33 cellular contexts compared by ENCODE assay signal in genomic region chr18:62566818-62567217, GRCh38.
"Had no signal": no experiment of that assay in that cellular context is flagged by ENCODE, and none has a peak within 500 bp of the region (broad histone marks: within the 10 kb centered on the region; RNA-seq: fewer than 3 reads in every experiment).

No MANE protein-coding gene starts in this region.

- H3K27ac ChIP-seq: adrenal gland, ascending aorta, breast epithelium, cardiac muscle cell, colonic mucosa, epithelial cell of prostate, esophagus squamous epithelium, gastroesophageal sphincter, heart right ventricle, hepatocyte had no signal

- H3K27ac Mint-ChIP-seq: activated CD4-positive, alpha-beta memory T cell treated with anti-CD3 and anti-CD28 coated beads, Interleukin-2, amount 10 ng/mL, durations not matched to agents 7 days and 5 days; activated CD4-positive, alpha-beta T cell treated with anti-CD3 and anti-CD28 coated beads for 36 hours; activated naive CD4-positive, alpha-beta T cell treated with anti-CD3 and anti-CD28 coated beads for 36 hours; activated naive CD4-positive, alpha-beta T cell treated with anti-CD3 and anti-CD28 coated beads, Interleukin-2, amount 50 U/mL, for 24 hours; activated naive CD8-positive, alpha-beta T cell treated with anti-CD3 and anti-CD28 coated beads, Interleukin-2, amount 50 U/mL, for 24 hours; activated T-cell treated with anti-CD3 and anti-CD28 coated beads, Interleukin-2, amount 50 U/mL, for 72 hours; activated T-helper 2 cell treated with anti-CD3 and anti-CD28 coated beads, Interferon-gamma antibody, Interleukin-2, Interleukin-4, amounts not matched to agents 10 μg/mL and 5 μg/mL and 100 μg/mL, durations not matched to agents 14 hours and 24 hours and 36 hours; brain had no signal

- H3K36me3 ChIP-seq: breast epithelium, colonic mucosa had no signal

- H3K9me3 Mint-ChIP-seq: activated CD4-positive, alpha-beta memory T cell treated with anti-CD3 and anti-CD28 coated beads, Interleukin-2, amount 10 ng/mL, durations not matched to agents 7 days and 5 days; activated CD4-positive, alpha-beta T cell treated with anti-CD3 and anti-CD28 coated beads, Interleukin-2, amount 10 ng/mL, durations not matched to agents 7 days and 5 days; activated naive CD4-positive, alpha-beta T cell treated with anti-CD3 and anti-CD28 coated beads for 36 hours; activated naive CD4-positive, alpha-beta T cell treated with anti-CD3 and anti-CD28 coated beads, Interleukin-2, amount 50 U/mL, for 24 hours; activated naive CD8-positive, alpha-beta T cell treated with anti-CD3 and anti-CD28 coated beads for 36 hours; activated naive CD8-positive, alpha-beta T cell treated with anti-CD3 and anti-CD28 coated beads, Interleukin-2, amount 50 U/mL, for 24 hours; activated T-cell treated with anti-CD3 and anti-CD28 coated beads, Interleukin-2, amount 50 U/mL, for 24 hours; activated T-cell treated with anti-CD3 and anti-CD28 coated beads, Interleukin-2, amount 50 U/mL, for 72 hours had no signal

- DNase-seq: activated CD4-positive, alpha-beta memory T cell treated with anti-CD3 and anti-CD28 coated beads, Interleukin-2, amount 10 ng/mL, durations not matched to agents 7 days and 5 days; activated CD4-positive, alpha-beta T cell treated with anti-CD3 and anti-CD28 coated beads, Interleukin-2, amount 10 ng/mL, durations not matched to agents 7 days and 5 days; activated CD4-positive, alpha-beta T cell treated with anti-CD3 and anti-CD28 coated beads, Interleukin-2, amount 50 U/mL, for 4 hours; activated CD4-positive, CD25-positive, alpha-beta regulatory T cell; activated CD4-positive, CD25-positive, alpha-beta regulatory T cell treated with anti-CD3 and anti-CD28 coated beads, Interleukin-2, amount 50 U/mL, for 72 hours; activated CD8-positive, alpha-beta memory T cell treated with anti-CD3 and anti-CD28 coated beads, Interleukin-2, amount 50 U/mL, for 48 hours; activated effector memory CD4-positive, alpha-beta T cell treated with anti-CD3 and anti-CD28 coated beads, Interleukin-2, amount 50 U/mL, for 16 hours; activated naive CD8-positive, alpha-beta T cell treated with anti-CD3 and anti-CD28 coated beads for 36 hours; activated naive CD8-positive, alpha-beta T cell treated with anti-CD3 and anti-CD28 coated beads, Interleukin-2, amount 50 U/mL, for 24 hours; activated T-cell treated with anti-CD3 and anti-CD28 coated beads for 4 hours; activated T-cell treated with anti-CD3 and anti-CD28 coated beads, Interleukin-2, amount 50 U/mL, for 24 hours; activated T-cell treated with anti-CD3 and anti-CD28 coated beads, Interleukin-2, amount 50 U/mL, for 72 hours; central memory CD4-positive, alpha-beta T cell; cerebellar nuclear complex; effector CD8-positive, alpha-beta T cell; esophagus squamous epithelium; foreskin melanocyte had no signal

- FAIRE-seq: endometrium, endothelial cell of umbilical vein had no signal

- H3K4me3 Mint-ChIP-seq: activated CD4-positive, alpha-beta memory T cell treated with anti-CD3 and anti-CD28 coated beads, Interleukin-2, amount 10 ng/mL, durations not matched to agents 7 days and 5 days; activated CD4-positive, alpha-beta T cell treated with anti-CD3 and anti-CD28 coated beads for 36 hours; activated CD4-positive, alpha-beta T cell treated with anti-CD3 and anti-CD28 coated beads, Interleukin-2, amount 10 ng/mL, durations not matched to agents 7 days and 5 days; activated naive CD4-positive, alpha-beta T cell treated with anti-CD3 and anti-CD28 coated beads for 36 hours; activated naive CD4-positive, alpha-beta T cell treated with anti-CD3 and anti-CD28 coated beads, Interleukin-2, amount 50 U/mL, for 24 hours; activated naive CD8-positive, alpha-beta T cell treated with anti-CD3 and anti-CD28 coated beads for 36 hours; activated naive CD8-positive, alpha-beta T cell treated with anti-CD3 and anti-CD28 coated beads, Interleukin-2, amount 50 U/mL, for 24 hours; activated T-cell treated with anti-CD3 and anti-CD28 coated beads, Interleukin-2, amount 50 U/mL, for 24 hours; activated T-cell treated with anti-CD3 and anti-CD28 coated beads, Interleukin-2, amount 50 U/mL, for 72 hours; brain had no signal

- H3K27me3 ChIP-seq: adrenal gland, ascending aorta, breast epithelium, cardiac muscle cell, colonic mucosa, esophagus squamous epithelium, gastroesophageal sphincter, heart right ventricle, hepatocyte had no signal

- H3K9me3 ChIP-seq: adrenal gland, ascending aorta, breast epithelium, colonic mucosa, esophagus squamous epithelium, gastroesophageal sphincter, heart right ventricle had no signal

- H3K4me1 ChIP-seq: adrenal gland, ascending aorta, breast epithelium, colonic mucosa, gastroesophageal sphincter, heart right ventricle had no signal

- H3K79me2 ChIP-seq: hepatocyte had no signal

- H3K27me3 Mint-ChIP-seq: activated CD4-positive, alpha-beta memory T cell treated with anti-CD3 and anti-CD28 coated beads, Interleukin-2, amount 10 ng/mL, durations not matched to agents 7 days and 5 days; activated CD4-positive, alpha-beta T cell treated with anti-CD3 and anti-CD28 coated beads for 36 hours; activated CD4-positive, alpha-beta T cell treated with anti-CD3 and anti-CD28 coated beads, Interleukin-2, amount 10 ng/mL, durations not matched to agents 7 days and 5 days; activated naive CD4-positive, alpha-beta T cell treated with anti-CD3 and anti-CD28 coated beads, Interleukin-2, amount 50 U/mL, for 24 hours; activated naive CD8-positive, alpha-beta T cell treated with anti-CD3 and anti-CD28 coated beads for 36 hours; activated naive CD8-positive, alpha-beta T cell treated with anti-CD3 and anti-CD28 coated beads, Interleukin-2, amount 50 U/mL, for 24 hours; activated T-cell treated with anti-CD3 and anti-CD28 coated beads, Interleukin-2, amount 50 U/mL, for 24 hours; brain had no signal

- ATAC-seq: activated CD4-positive, alpha-beta T cell treated with anti-CD3 and anti-CD28 coated beads for 36 hours; activated naive CD8-positive, alpha-beta T cell treated with anti-CD3 and anti-CD28 coated beads, Interleukin-2, amount 50 U/mL, for 24 hours; activated T-cell treated with anti-CD3 and anti-CD28 coated beads, Interleukin-2, amount 50 U/mL, for 72 hours; gastroesophageal sphincter had no signal

- H2AFZ ChIP-seq: hepatocyte had no signal

- H3K4me3 ChIP-seq: adrenal gland, ascending aorta, breast epithelium, cardiac muscle cell, colonic mucosa, esophagus squamous epithelium, gastroesophageal sphincter, heart right ventricle, hepatocyte had no signal

- H3K4me2 ChIP-seq: hepatocyte had no signal
